ENCODE assay signal across 23 cellular contexts in genomic region chr3:74537164-74537563, GRCh38.
DNase-seq lines count a peak whose midpoint lies in the region; ATAC-seq and TF ChIP-seq lines count a peak whose summit lies in the region.
"Had no signal": no experiment of that assay in that cellular context is flagged by ENCODE, and none has a peak within 500 bp of the region (broad histone marks: within the 10 kb centered on the region; RNA-seq: fewer than 3 reads in every experiment).

No MANE protein-coding gene starts in this region.

- CTCF ChIA-PET in SK-N-SH (lab: Yijun Ruan, JAX) = no interaction called here

- DNase-seq in SK-N-SH = no peak
- peak; percentile 59 for DNase-seq in astrocyte of the cerebellum (ENCODE audit: low read depth)
- DNase-seq in right cardiac atrium = peak in 2 of 3 donors; percentile 19 to 29
- DNase-seq in tibial nerve (ENCODE audit: low spot score in 2 of 2) = peak; percentile 32 to 76
- DNase-seq in G401 (ENCODE audit: low spot score) = no peak
- DNase-seq: activated CD4-positive, CD25-positive, alpha-beta regulatory T cell; activated naive CD8-positive, alpha-beta T cell treated with anti-CD3 and anti-CD28 coated beads, Interleukin-2, amount 10 ng/mL, durations not matched to agents 7 days and 5 days; central memory CD4-positive, alpha-beta T cell; DMS153; effector CD8-positive, alpha-beta T cell; foreskin keratinocyte; NCI-H1436; NCI-H2171; NCI-H748 treated with DMSO at 0.1 percent for 48 hours; T-helper 9 cell had no signal

- H2AFZ ChIP-seq in SK-N-SH (ENCODE audit: low read depth) = 0 out of 2 replicates have a peak overlapping the region, but pooled peaks have one; percentile 55

- POLR2A ChIA-PET in SK-N-SH (lab: Yijun Ruan, JAX) = no interaction called here

- TF ChIP-seq CTCF in SK-N-SH (IDR thresholded peaks at IDR 0.05) (no peak), astrocyte of the cerebellum (IDR thresholded peaks at IDR 0.05; ENCODE audit: low read depth, low read length, missing control alignments) (no peak), tibial nerve (IDR thresholded peaks at IDR 0.05) (no peak)

- H3K4me2 ChIP-seq in SK-N-SH = peak overlapping the region; percentile 4; the same call in 1 of the 2 replicates

- H3K27ac ChIP-seq in SK-N-SH (ENCODE audit: low read depth in 2 of 2, low read length in 1 of 2) (peak overlapping the region in 1 of 2 experiments; percentile 63; a peak in 2 of 4 replicates), right cardiac atrium (ENCODE audit: low read length) (no peak overlapping the region), tibial nerve (peak overlapping the region in 2 of 4 donors; percentile 55 to 58)
- H3K27ac ChIP-seq: 22Rv1, foreskin keratinocyte, neutrophil, SK-N-MC had no signal

- in situ Hi-C loops in astrocyte of the cerebellum (cut with HindIII; ENCODE audit: low sequenced_read_pairs) = no loop called here
- in situ Hi-C loops in G401 (cut with HindIII; ENCODE audit: low sequenced_read_pairs) = no loop called here

- intact Hi-C loops in right cardiac atrium (cut with DNase I) = no loop called here

- H3K4me1 ChIP-seq in SK-N-SH (ENCODE audit: control insufficient read depth in 1 of 2, insufficient read depth in 2 of 2, low read depth in 1 of 2, low read length in 1 of 2) = peaks cover 0 to 17% of the 10 kb centered on the region in 2 experiments; a peak in 2 of 4 replicates
- no peaks in the 10 kb centered on the region for H3K4me1 ChIP-seq in right cardiac atrium (ENCODE audit: control insufficient read depth, insufficient read depth, low read length)
- peaks cover 0 to 13% (median 0%) of the 10 kb centered on the region in 4 donors for H3K4me1 ChIP-seq in tibial nerve
- H3K4me1 ChIP-seq: foreskin keratinocyte had no signal

- TF ChIP-seq RAD21 in SK-N-SH (IDR thresholded peaks at IDR 0.05; ENCODE audit: low read length) = no peak

- H3F3A ChIP-seq in SK-N-SH (replicated peaks; ENCODE audit: insufficient read depth) = peaks cover 11% of the 10 kb centered on the region

- no peaks in the 10 kb centered on the region for H3K9me3 ChIP-seq in SK-N-SH
- no peaks in the 10 kb centered on the region for H3K9me3 ChIP-seq in right cardiac atrium (ENCODE audit: control insufficient read depth, low read length)
- H3K9me3 ChIP-seq in tibial nerve = no peaks in the 10 kb centered on the region
- H3K9me3 ChIP-seq: neutrophil had no signal

- H3K4me3 ChIP-seq in SK-N-SH (ENCODE audit: low read depth in 2 of 2, low read length in 1 of 2) (no peak overlapping the region), astrocyte of the cerebellum (ENCODE audit: low read depth, low read length) (no peak overlapping the region), right cardiac atrium (ENCODE audit: low read length) (no peak overlapping the region), tibial nerve (no peak overlapping the region)
- H3K4me3 ChIP-seq: SK-N-MC had no signal

- no peak for TF ChIP-seq POLR2A in tibial nerve (IDR thresholded peaks at IDR 0.05)

- H3K9ac ChIP-seq in SK-N-SH = no peak overlapping the region

- 30% methylated on average over 4 of the region's 4 CpGs for WGBS in SK-N-SH (ENCODE audit: low lambda C conversion rate)
- 55% methylated on average over 4 of the region's 4 CpGs for WGBS in right cardiac atrium
- 48 to 52% methylated on average over 4 of the region's 4 CpGs for WGBS in tibial nerve, 2 donors

- peak in 1 of 2 experiments; percentile 61; a peak in 1 of 4 replicates for TF ChIP-seq EP300 in SK-N-SH (IDR thresholded peaks at IDR 0.05; ENCODE audit: borderline replicate concordance in 1 of 2, low read depth in 1 of 2, low read length in 1 of 2)
- peak in 1 of 2 donors; percentile 57 for TF ChIP-seq EP300 in tibial nerve (IDR thresholded peaks at IDR 0.05)

- ATAC-seq in SK-N-SH treated with all-trans-retinoic acid at 6 μM for 48 hours (no peak), right cardiac atrium (no peak), HG03159 (IDR thresholded peaks at IDR 0.05; ENCODE audit: unreplicated experiment) (no peak), GM21576 (IDR thresholded peaks at IDR 0.05; ENCODE audit: unreplicated experiment) (no peak)
- ATAC-seq: foreskin keratinocyte, left lobe of liver, Panc1 had no signal

- H3K79me2 ChIP-seq in SK-N-SH (ENCODE audit: insufficient read depth) = no peaks in the 10 kb centered on the region

- H3K9me2 ChIP-seq in SK-N-SH = no peaks in the 10 kb centered on the region

- H4K20me1 ChIP-seq in SK-N-SH (ENCODE audit: insufficient read depth) = no peaks in the 10 kb centered on the region

- H3K36me3 ChIP-seq in SK-N-SH (replicated peaks in 1 of 2; ENCODE audit: control insufficient read depth in 1 of 2, insufficient read depth in 2 of 2, low read length in 1 of 2) (no peaks in the 10 kb centered on the region), tibial nerve (no peaks in the 10 kb centered on the region)
- H3K36me3 ChIP-seq: neutrophil had no signal

- H3K27me3 ChIP-seq in SK-N-SH (ENCODE audit: insufficient read depth) (no peaks in the 10 kb centered on the region), right cardiac atrium (ENCODE audit: control insufficient read depth, insufficient read depth) (no peaks in the 10 kb centered on the region), tibial nerve (no peaks in the 10 kb centered on the region)
- H3K27me3 ChIP-seq: foreskin keratinocyte, neutrophil had no signal

TF ChIP-seq in SK-N-SH, 30 proteins besides CTCF, POLR2A, EP300 and RAD21:
- TF ChIP-seq JUND (IDR thresholded peaks at IDR 0.05) (no peak; the same call in 1 of the 2 replicates), IRF3 (IDR thresholded peaks at IDR 0.05; ENCODE audit: low read depth, low read length) (no peak), USF2 (IDR thresholded peaks at IDR 0.05; ENCODE audit: borderline replicate concordance, low read depth, low read length) (no peak), MAX (IDR thresholded peaks at IDR 0.05; ENCODE audit: low read depth) (0 out of 2 replicates have a peak, but pooled peaks have one; percentile 27), NRF1 (IDR thresholded peaks at IDR 0.05; ENCODE audit: low read depth, low read length) (no peak), RFX5 (IDR thresholded peaks at IDR 0.05; ENCODE audit: low read length) (no peak), TCF12 (IDR thresholded peaks at IDR 0.05) (peak; percentile 72), RXRA (IDR thresholded peaks at IDR 0.05; ENCODE audit: borderline replicate concordance, low read depth) (no peak), NFIC (IDR thresholded peaks at IDR 0.05; ENCODE audit: borderline replicate concordance) (peak; percentile 78)

TF ChIP-seq in SK-N-SH treated with all-trans-retinoic acid at 6 μM for 48 hours, 23 proteins besides CTCF, POLR2A, EP300 and RAD21:
- TF ChIP-seq ZC3H10 (CRISPR knock-in tag; IDR thresholded peaks at IDR 0.05) (no peak), TOX (CRISPR knock-in tag; IDR thresholded peaks at IDR 0.05; ENCODE audit: borderline replicate concordance) (no peak), GLIS3 (CRISPR knock-in tag; IDR thresholded peaks at IDR 0.05) (no peak), ESRRG (CRISPR knock-in tag; IDR thresholded peaks at IDR 0.05) (no peak), SNAI2 (CRISPR knock-in tag; IDR thresholded peaks at IDR 0.05) (no peak), PATZ1 (CRISPR knock-in tag; IDR thresholded peaks at IDR 0.05; ENCODE audit: borderline replicate concordance) (no peak), RARB (CRISPR knock-in tag; IDR thresholded peaks at IDR 0.05) (no peak), ZNF70 (CRISPR knock-in tag; IDR thresholded peaks at IDR 0.05) (no peak), TCF4 (CRISPR knock-in tag; IDR thresholded peaks at IDR 0.05; ENCODE audit: borderline replicate concordance) (no peak), CSDC2 (CRISPR knock-in tag; IDR thresholded peaks at IDR 0.05) (no peak)
TF ChIP-seq in SK-N-SH treated with all-trans-retinoic acid at 6 μM for 48 hours: peak in this region for 0.

Comparison
In these comparisons a context has a peak if more than half of its experiments do, and no peak if none do; other contexts are left out.
1. DNase-seq: peak in astrocyte of the cerebellum (single experiment), right cardiac atrium (2 of 3) and tibial nerve (2 of 2); none in SK-N-SH (single experiment) and G401 (single experiment).